Comparison of ENCODE assay signal across 15 cellular contexts in genomic region chr4:128322986-128323385, GRCh38. TPM values are rescaled to one million over a fixed set of nuclear protein-coding genes. Genes with fewer than 3 reads are reported as not detected.
DNase-seq lines count a peak whose midpoint lies in the region; ATAC-seq and TF ChIP-seq lines count a peak whose summit lies in the region.
"Had no signal": no experiment of that assay in that cellular context is flagged by ENCODE, and none has a peak within 500 bp of the region (broad histone marks: within the 10 kb centered on the region; RNA-seq: fewer than 3 reads in every experiment).

No MANE protein-coding gene starts in this region.

- no peak overlapping the region for H3K9ac ChIP-seq in mammary epithelial cell (ENCODE audit: insufficient read depth, low read length)

- H3K9me3 ChIP-seq in Caco-2 = no peaks in the 10 kb centered on the region
- H3K9me3 ChIP-seq in mammary epithelial cell (replicated peaks; ENCODE audit: insufficient read depth, low read length) = no peaks in the 10 kb centered on the region
- no peaks in the 10 kb centered on the region for H3K9me3 ChIP-seq in tibial artery
- H3K9me3 ChIP-seq: sigmoid colon had no signal

- H3K36me3 ChIP-seq in Caco-2 (ENCODE audit: control insufficient read depth, insufficient read depth, low read length) (no peaks in the 10 kb centered on the region), mammary epithelial cell (ENCODE audit: insufficient read depth, low read length) (no peaks in the 10 kb centered on the region), tibial artery (no peaks in the 10 kb centered on the region)
- H3K36me3 ChIP-seq: sigmoid colon had no signal

- no peaks in the 10 kb centered on the region for H4K20me1 ChIP-seq in mammary epithelial cell (ENCODE audit: insufficient read depth, low read length)

- H2AFZ ChIP-seq in mammary epithelial cell (ENCODE audit: low read depth, low read length) = peak overlapping the region; percentile 54

- H3K4me2 ChIP-seq in mammary epithelial cell (ENCODE audit: insufficient read depth, low read depth, low read length) = peak overlapping the region; percentile 69

- intact Hi-C loops in Caco-2 (cut with micrococcal nuclease; ENCODE audit: unreplicated experiment) (loop anchor here (1.0 to 5.0 kb wide), 5 partner anchors 16 to 249 kb away; no protein-coding TSS in a partner anchor), mammary epithelial cell (cut with micrococcal nuclease) (loop anchor here (2.0 to 5.0 kb wide), 3 partner anchors 34 to 104 kb away; no protein-coding TSS in a partner anchor), tibial artery (cut with DNase I; ENCODE audit: low total_unique reads) (no loop called here)

- H3K27me3 ChIP-seq in Caco-2 (replicated peaks; ENCODE audit: control insufficient read depth, insufficient read depth, low read length) (no peaks in the 10 kb centered on the region), mammary epithelial cell (ENCODE audit: insufficient read depth, low read length) (no peaks in the 10 kb centered on the region), tibial artery (no peaks in the 10 kb centered on the region)
- H3K27me3 ChIP-seq: sigmoid colon had no signal

- no peak overlapping the region for H3K27ac Mint-ChIP-seq in Caco-2 (ENCODE audit: unreplicated experiment)
- H3K27ac Mint-ChIP-seq: activated CD4-positive, alpha-beta T cell treated with anti-CD3 and anti-CD28 coated beads, Interleukin-2, amount 10 ng/mL, durations not matched to agents 7 days and 5 days; CD14-positive monocyte; type B pancreatic cell had no signal

- WGBS in mammary epithelial cell (ENCODE audit: low coverage, missing lambda C conversion rate) = 12% methylated on average over 2 of the region's 2 CpGs

- dilution Hi-C loops in mammary epithelial cell (cut with HindIII; ENCODE audit: low sequenced_read_pairs) = no loop called here

- in situ Hi-C loops in mammary epithelial cell (cut with MboI; ENCODE audit: low sequenced_read_pairs in 2 of 2) = no loop called here

- TF ChIP-seq CTCF in Caco-2 (IDR thresholded peaks at IDR 0.05; ENCODE audit: insufficient read depth in 1 of 2, low read depth in 1 of 2, low read length in 1 of 2, severe bottlenecking in 1 of 2, unreplicated experiment in 1 of 2) = no peak
- TF ChIP-seq CTCF in mammary epithelial cell (conservative IDR thresholded peaks at IDR 0.05 in 1 of 2, IDR thresholded peaks at IDR 0.05 in 1 of 2; ENCODE audit: extremely low read depth in 1 of 2, insufficient read depth in 1 of 2, low read depth in 1 of 2, low read length in 2 of 2) = no peak
- no peak for TF ChIP-seq CTCF in tibial artery (IDR thresholded peaks at IDR 0.05)

- H3K36me3 Mint-ChIP-seq in Caco-2 (ENCODE audit: insufficient read depth, unreplicated experiment) = no peaks in the 10 kb centered on the region
- H3K36me3 Mint-ChIP-seq: CD14-positive monocyte, type B pancreatic cell had no signal

- H3K27ac ChIP-seq in mammary epithelial cell (ENCODE audit: insufficient read depth, low read depth, low read length) (peak overlapping the region; percentile 65), tibial artery (no peak overlapping the region)
- H3K27ac ChIP-seq: sigmoid colon had no signal

- H3K79me2 ChIP-seq in mammary epithelial cell (ENCODE audit: insufficient read depth, low read length) = no peaks in the 10 kb centered on the region

- no peak overlapping the region for H3K4me3 ChIP-seq in Caco-2 (ENCODE audit: low read depth, low read length)
- H3K4me3 ChIP-seq in mammary epithelial cell (replicated peaks in 1 of 3; ENCODE audit: insufficient read depth in 1 of 3, low read depth in 2 of 3, low read length in 3 of 3) = no peak overlapping the region
- no peak overlapping the region for H3K4me3 ChIP-seq in tibial artery
- H3K4me3 ChIP-seq: sigmoid colon had no signal

- CTCF ChIA-PET in Caco-2 (lab: Charles Lee) = interaction anchor here (1.0 to 1.3 kb wide), 2 partner anchors 19 to 35 kb away, joined by 3 to 6 read pairs; partner anchors contain the start of gene PGRMC2
- CTCF ChIA-PET in mammary epithelial cell (lab: Charles Lee; ENCODE audit: low non-redundant PET) = no interaction called here

- H3K4me3 Mint-ChIP-seq in Caco-2 (ENCODE audit: unreplicated experiment) = no peak overlapping the region
- H3K4me3 Mint-ChIP-seq: activated CD4-positive, alpha-beta T cell treated with anti-CD3 and anti-CD28 coated beads, Interleukin-2, amount 10 ng/mL, durations not matched to agents 7 days and 5 days; CD14-positive monocyte; type B pancreatic cell had no signal

- H3K4me1 Mint-ChIP-seq in Caco-2 (ENCODE audit: low read depth, unreplicated experiment) = peaks cover 5% of the 10 kb centered on the region
- H3K4me1 Mint-ChIP-seq: activated CD4-positive, alpha-beta T cell treated with anti-CD3 and anti-CD28 coated beads, Interleukin-2, amount 10 ng/mL, durations not matched to agents 7 days and 5 days; CD14-positive monocyte had no signal

- POLR2A ChIA-PET in Caco-2 (lab: Charles Lee) = interaction anchor here (1.0 to 1.5 kb wide), 2 partner anchors 16 to 35 kb away, joined by 4 to 9 read pairs; partner anchors contain the start of gene PGRMC2

- TF ChIP-seq EP300 in Ishikawa (IDR thresholded peaks at IDR 0.05; ENCODE audit: borderline replicate concordance) = no peak

- no peak for TF ChIP-seq RAD21 in Ishikawa (IDR thresholded peaks at IDR 0.05; ENCODE audit: low read depth)

- H3K9me3 Mint-ChIP-seq in Caco-2 (ENCODE audit: unreplicated experiment) = no peaks in the 10 kb centered on the region
- H3K9me3 Mint-ChIP-seq: type B pancreatic cell had no signal

- peaks cover 43% of the 10 kb centered on the region for H3K4me1 ChIP-seq in Caco-2
- H3K4me1 ChIP-seq in mammary epithelial cell (ENCODE audit: insufficient read depth, low read length) = peaks cover 33% of the 10 kb centered on the region
- peaks cover 0 to 3% (median 0%) of the 10 kb centered on the region in 4 donors for H3K4me1 ChIP-seq in tibial artery

- BruUV-seq in Caco-2 (replicated peaks; lab: Mats Ljungman, UMichigan) (no TSS peak), mammary epithelial cell (replicated peaks; lab: Mats Ljungman, UMichigan) (no TSS peak)

- H3K27me3 Mint-ChIP-seq in Caco-2 (ENCODE audit: insufficient read depth, unreplicated experiment) = no peaks in the 10 kb centered on the region
- H3K27me3 Mint-ChIP-seq: activated CD4-positive, alpha-beta T cell treated with anti-CD3 and anti-CD28 coated beads, Interleukin-2, amount 10 ng/mL, durations not matched to agents 7 days and 5 days; type B pancreatic cell had no signal

- DNase-seq in Caco-2 = peak; percentile 73 to 82
- peak; percentile 85 for DNase-seq in mammary epithelial cell
- DNase-seq in lung microvascular endothelial cell (ENCODE audit: low read depth in 2 of 2) = peak; percentile 67 to 93
- no peak for DNase-seq in hypothalamus (lab: John Stamatoyannopoulos, UW)
- DNase-seq in tibial artery = no peak
- DNase-seq in GDM1 (lab: John Stamatoyannopoulos, UW) = no peak
- DNase-seq: activated CD4-positive, alpha-beta T cell treated with anti-CD3 and anti-CD28 coated beads, Interleukin-2, amount 10 ng/mL, durations not matched to agents 7 days and 5 days; activated naive CD4-positive, alpha-beta T cell; cortex of kidney; NCI-H446; sigmoid colon had no signal

- ATAC-seq in GM18519 (IDR thresholded peaks at IDR 0.05; ENCODE audit: low FRiP score, unreplicated experiment) = no peak

TF ChIP-seq in Ishikawa, 13 proteins besides CTCF, POLR2A, EP300 and RAD21:
- no peak for TF ChIP-seq NFIC (IDR thresholded peaks at IDR 0.05)
- peak; percentile 42; the same call in 1 of the 2 replicates for TF ChIP-seq TEAD4 (IDR thresholded peaks at IDR 0.05)

RNA-seq across cellular contexts. Expression of gene PGRMC2, which starts 35.4 kb away (rescaled TPM):
- 72.5 and 73.1 TPM in 2 replicates for total RNA-seq in Caco-2 (2022)
- 10 to 100 TPM; 28.0 to 63.8 TPM for total RNA-seq in mammary epithelial cell
- polyA plus RNA-seq in mammary epithelial cell = 10.7 TPM
- 12.3 TPM for polyA minus RNA-seq in mammary epithelial cell
- total RNA-seq in lung microvascular endothelial cell = 14.2 and 19.2 TPM in 2 replicates

Comparison
In these comparisons a context has a peak if more than half of its experiments do, and no peak if none do; other contexts are left out.
1. DNase-seq: peak in Caco-2 (2 of 2), mammary epithelial cell (single experiment) and lung microvascular endothelial cell (2 of 2); none in hypothalamus (0 of 51), tibial artery (0 of 2) and GDM1 (single experiment).